ENCODE assay signal across 1 cellular context in genomic region chr4:107994894-107995293, GRCh38.
A peak's percentile ranks its signal among the peaks of the same experiment; 100 is the strongest.
TF ChIP-seq lines count a peak whose summit lies in the region.

No MANE protein-coding gene starts in this region.

TF ChIP-seq in K562, 482 proteins besides CTCF, POLR2A, EP300 and RAD21 (continued from another document and continues in another):
- TF ChIP-seq STAT6 (CRISPR knock-in tag; IDR thresholded peaks at IDR 0.05), result no peak
- no peak for TF ChIP-seq FOXA1 (IDR thresholded peaks at IDR 0.05; ENCODE audit: borderline replicate concordance)
- TF ChIP-seq ZBTB17 (CRISPR knock-in tag; IDR thresholded peaks at IDR 0.05), result no peak
- no peak for TF ChIP-seq ZNF449 (CRISPR knock-in tag; IDR thresholded peaks at IDR 0.05)
- no peak for TF ChIP-seq ZNF695 (CRISPR knock-in tag; IDR thresholded peaks at IDR 0.05)
- TF ChIP-seq CBFA2T3 (IDR thresholded peaks at IDR 0.05), result peak; percentile 91
- TF ChIP-seq MLX (CRISPR knock-in tag; conservative IDR thresholded peaks at IDR 0.05), result no peak
- TF ChIP-seq MYNN (IDR thresholded peaks at IDR 0.05), result no peak
- TF ChIP-seq MYNN (CRISPR knock-in tag; IDR thresholded peaks at IDR 0.05), result no peak
- TF ChIP-seq SNRNP70 (optimal IDR thresholded peaks at IDR 0.05; ENCODE audit: low read depth, low read length), result no peak
- TF ChIP-seq NCOA4 (IDR thresholded peaks at IDR 0.05; ENCODE audit: partially characterized antibody), result no peak
- no peak for TF ChIP-seq ZNF212 (CRISPR knock-in tag; IDR thresholded peaks at IDR 0.05)
- TF ChIP-seq TGIF2 (CRISPR knock-in tag; IDR thresholded peaks at IDR 0.05), result no peak
- TF ChIP-seq ETV1 (tag; conservative IDR thresholded peaks at IDR 0.05; ENCODE audit: low read depth), result no peak
- TF ChIP-seq MGA (IDR thresholded peaks at IDR 0.05), result no peak
- TF ChIP-seq ATF3 (IDR thresholded peaks at IDR 0.05), result no peak
- TF ChIP-seq ATF3 (CRISPR knock-in tag; conservative IDR thresholded peaks at IDR 0.05), result no peak
- no peak for TF ChIP-seq BRCA1 (IDR thresholded peaks at IDR 0.05)
- no peak for TF ChIP-seq BRCA1 (CRISPR knock-in tag; IDR thresholded peaks at IDR 0.05)
- TF ChIP-seq RERE (CRISPR knock-in tag; IDR thresholded peaks at IDR 0.05; ENCODE audit: borderline replicate concordance), result no peak
- TF ChIP-seq TCF15 (CRISPR knock-in tag; IDR thresholded peaks at IDR 0.05), result no peak
- TF ChIP-seq CBX1 (IDR thresholded peaks at IDR 0.05; ENCODE audit: low read depth), result no peak
- TF ChIP-seq ZBTB7A (IDR thresholded peaks at IDR 0.05; ENCODE audit: borderline replicate concordance, control insufficient read depth, low read depth, low read length), result no peak
- TF ChIP-seq ZNF717 (CRISPR knock-in tag; IDR thresholded peaks at IDR 0.05), result no peak
- TF ChIP-seq PHF21A (IDR thresholded peaks at IDR 0.05; ENCODE audit: borderline replicate concordance, low read depth), result no peak
- no peak for TF ChIP-seq ZNF785 (CRISPR knock-in tag; IDR thresholded peaks at IDR 0.05)
- no peak for TF ChIP-seq WHSC1 (IDR thresholded peaks at IDR 0.05; ENCODE audit: low read length)
- TF ChIP-seq FOSL1 (tag; conservative IDR thresholded peaks at IDR 0.05), result no peak
- no peak for TF ChIP-seq HOMEZ (CRISPR knock-in tag; IDR thresholded peaks at IDR 0.05)
- no peak for TF ChIP-seq RBM25 (IDR thresholded peaks at IDR 0.05; ENCODE audit: low read depth, low read length, severe bottlenecking)
- no peak for TF ChIP-seq ZNF764 (CRISPR knock-in tag; IDR thresholded peaks at IDR 0.05; ENCODE audit: low read depth)
- no peak for TF ChIP-seq NR0B1 (IDR thresholded peaks at IDR 0.05; ENCODE audit: partially characterized antibody)
